Comparison of ENCODE assay signal across 1 cellular context in the genomic region with DNA sequence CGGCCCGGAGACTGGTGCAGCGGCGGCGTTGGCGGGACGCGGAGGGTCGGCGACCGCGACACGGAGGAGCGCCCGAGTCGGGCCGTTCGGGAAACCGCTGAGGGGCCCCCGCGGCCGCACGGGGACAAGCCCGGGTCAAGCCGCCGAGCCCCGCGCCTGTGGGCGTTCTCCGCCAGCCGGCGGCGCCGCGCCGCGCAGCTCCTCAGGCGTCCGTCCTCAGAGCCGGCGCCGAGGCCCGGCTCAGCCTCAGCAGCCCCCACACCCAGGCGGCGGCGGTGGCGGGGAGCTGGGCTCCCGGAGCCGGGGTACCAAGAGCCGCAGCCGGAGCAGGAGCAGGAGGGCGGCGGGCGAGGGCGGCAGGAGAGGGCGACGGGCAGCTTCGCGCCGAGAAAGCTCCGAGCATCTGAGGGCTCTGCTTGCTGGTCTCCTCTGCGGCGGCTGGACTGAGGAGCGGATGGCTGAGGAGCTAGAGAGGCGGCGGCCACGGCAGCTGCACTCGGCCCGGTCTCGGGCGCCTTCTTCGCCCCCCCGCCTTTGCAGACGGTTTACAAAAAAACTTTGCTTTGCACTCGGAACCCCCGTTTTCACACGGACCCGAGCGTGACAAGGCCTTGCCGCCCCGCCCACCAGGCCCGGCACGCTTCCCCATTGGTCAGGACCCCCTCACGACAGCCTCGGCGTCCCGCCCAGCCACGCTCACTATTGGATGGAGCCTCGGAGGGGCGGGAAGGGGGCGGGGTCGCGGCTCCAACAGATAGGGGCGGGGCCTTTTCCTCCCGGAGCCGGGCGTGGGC.
TF ChIP-seq lines count a peak whose summit lies in the region.

A gene with protein sequence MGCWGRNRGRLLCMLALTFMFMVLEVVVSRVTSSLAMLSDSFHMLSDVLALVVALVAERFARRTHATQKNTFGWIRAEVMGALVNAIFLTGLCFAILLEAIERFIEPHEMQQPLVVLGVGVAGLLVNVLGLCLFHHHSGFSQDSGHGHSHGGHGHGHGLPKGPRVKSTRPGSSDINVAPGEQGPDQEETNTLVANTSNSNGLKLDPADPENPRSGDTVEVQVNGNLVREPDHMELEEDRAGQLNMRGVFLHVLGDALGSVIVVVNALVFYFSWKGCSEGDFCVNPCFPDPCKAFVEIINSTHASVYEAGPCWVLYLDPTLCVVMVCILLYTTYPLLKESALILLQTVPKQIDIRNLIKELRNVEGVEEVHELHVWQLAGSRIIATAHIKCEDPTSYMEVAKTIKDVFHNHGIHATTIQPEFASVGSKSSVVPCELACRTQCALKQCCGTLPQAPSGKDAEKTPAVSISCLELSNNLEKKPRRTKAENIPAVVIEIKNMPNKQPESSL (minus strand): TSS at position 522 of the 794 bp plus-strand sequence. CDS start 549 bp downstream, outside the sequence.

TF ChIP-seq in HepG2, 621 proteins besides CTCF, POLR2A, EP300 and RAD21 (continued from another document and continues in another):
- TF ChIP-seq, protein P1, sequence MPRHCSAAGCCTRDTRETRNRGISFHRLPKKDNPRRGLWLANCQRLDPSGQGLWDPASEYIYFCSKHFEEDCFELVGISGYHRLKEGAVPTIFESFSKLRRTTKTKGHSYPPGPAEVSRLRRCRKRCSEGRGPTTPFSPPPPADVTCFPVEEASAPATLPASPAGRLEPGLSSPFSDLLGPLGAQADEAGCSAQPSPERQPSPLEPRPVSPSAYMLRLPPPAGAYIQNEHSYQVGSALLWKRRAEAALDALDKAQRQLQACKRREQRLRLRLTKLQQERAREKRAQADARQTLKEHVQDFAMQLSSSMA (CRISPR knock-in tag; IDR thresholded peaks at IDR 0.05), result no peak
- TF ChIP-seq KLF6 (CRISPR knock-in tag; IDR thresholded peaks at IDR 0.05) (no peak; the same call in 1 of the 2 replicates), RFX5 (IDR thresholded peaks at IDR 0.05; ENCODE audit: low read depth, low read length) (peak; percentile 83), ZNF567 (CRISPR knock-in tag; IDR thresholded peaks at IDR 0.05; ENCODE audit: borderline replicate concordance) (no peak), SPEN (CRISPR knock-in tag; IDR thresholded peaks at IDR 0.05; ENCODE audit: low read depth) (peak; percentile 12; the same call in 1 of the 2 replicates), ZNF598 (CRISPR knock-in tag; IDR thresholded peaks at IDR 0.05; ENCODE audit: borderline replicate concordance) (no peak), ZNF205 (CRISPR knock-in tag; IDR thresholded peaks at IDR 0.05) (no peak), TEAD3 (CRISPR knock-in tag; optimal IDR thresholded peaks at IDR 0.05; ENCODE audit: borderline replicate concordance) (peak; percentile 14), NFE2L2 (IDR thresholded peaks at IDR 0.05; ENCODE audit: low read length) (no peak), REPIN1 (CRISPR knock-in tag; IDR thresholded peaks at IDR 0.05; ENCODE audit: borderline replicate concordance, low read depth) (peak; percentile 27; the same call in 1 of the 2 replicates), GTF2F1 (IDR thresholded peaks at IDR 0.05; ENCODE audit: low read length) (no peak), DR1 (CRISPR knock-in tag; IDR thresholded peaks at IDR 0.05) (peak; percentile 80; the same call in 1 of the 2 replicates), ZNF605 (CRISPR knock-in tag; IDR thresholded peaks at IDR 0.05) (no peak), ZNF30 (CRISPR knock-in tag; IDR thresholded peaks at IDR 0.05) (no peak), PPARG (CRISPR knock-in tag; conservative IDR thresholded peaks at IDR 0.05) (no peak), ZNF441 (CRISPR knock-in tag; IDR thresholded peaks at IDR 0.05; ENCODE audit: borderline replicate concordance) (peak; percentile 61; the same call in 1 of the 2 replicates), ZNF234 (CRISPR knock-in tag; conservative IDR thresholded peaks at IDR 0.05) (no peak), MEIS1 (CRISPR knock-in tag; IDR thresholded peaks at IDR 0.05; ENCODE audit: borderline replicate concordance) (peak; percentile 12; the same call in 1 of the 2 replicates), FLYWCH1 (CRISPR knock-in tag; IDR thresholded peaks at IDR 0.05) (no peak), ZNF253 (CRISPR knock-in tag; IDR thresholded peaks at IDR 0.05; ENCODE audit: borderline replicate concordance) (no peak)
- TF ChIP-seq, protein P2, sequence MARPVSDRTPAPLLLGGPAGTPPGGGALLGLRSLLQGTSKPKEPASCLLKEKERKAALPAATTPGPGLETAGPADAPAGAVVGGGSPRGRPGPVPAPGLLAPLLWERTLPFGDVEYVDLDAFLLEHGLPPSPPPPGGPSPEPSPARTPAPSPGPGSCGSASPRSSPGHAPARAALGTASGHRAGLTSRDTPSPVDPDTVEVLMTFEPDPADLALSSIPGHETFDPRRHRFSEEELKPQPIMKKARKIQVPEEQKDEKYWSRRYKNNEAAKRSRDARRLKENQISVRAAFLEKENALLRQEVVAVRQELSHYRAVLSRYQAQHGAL (CRISPR knock-in tag; IDR thresholded peaks at IDR 0.05; ENCODE audit: not compliant biosample characterization), result no peak
- TF ChIP-seq, protein P3, sequence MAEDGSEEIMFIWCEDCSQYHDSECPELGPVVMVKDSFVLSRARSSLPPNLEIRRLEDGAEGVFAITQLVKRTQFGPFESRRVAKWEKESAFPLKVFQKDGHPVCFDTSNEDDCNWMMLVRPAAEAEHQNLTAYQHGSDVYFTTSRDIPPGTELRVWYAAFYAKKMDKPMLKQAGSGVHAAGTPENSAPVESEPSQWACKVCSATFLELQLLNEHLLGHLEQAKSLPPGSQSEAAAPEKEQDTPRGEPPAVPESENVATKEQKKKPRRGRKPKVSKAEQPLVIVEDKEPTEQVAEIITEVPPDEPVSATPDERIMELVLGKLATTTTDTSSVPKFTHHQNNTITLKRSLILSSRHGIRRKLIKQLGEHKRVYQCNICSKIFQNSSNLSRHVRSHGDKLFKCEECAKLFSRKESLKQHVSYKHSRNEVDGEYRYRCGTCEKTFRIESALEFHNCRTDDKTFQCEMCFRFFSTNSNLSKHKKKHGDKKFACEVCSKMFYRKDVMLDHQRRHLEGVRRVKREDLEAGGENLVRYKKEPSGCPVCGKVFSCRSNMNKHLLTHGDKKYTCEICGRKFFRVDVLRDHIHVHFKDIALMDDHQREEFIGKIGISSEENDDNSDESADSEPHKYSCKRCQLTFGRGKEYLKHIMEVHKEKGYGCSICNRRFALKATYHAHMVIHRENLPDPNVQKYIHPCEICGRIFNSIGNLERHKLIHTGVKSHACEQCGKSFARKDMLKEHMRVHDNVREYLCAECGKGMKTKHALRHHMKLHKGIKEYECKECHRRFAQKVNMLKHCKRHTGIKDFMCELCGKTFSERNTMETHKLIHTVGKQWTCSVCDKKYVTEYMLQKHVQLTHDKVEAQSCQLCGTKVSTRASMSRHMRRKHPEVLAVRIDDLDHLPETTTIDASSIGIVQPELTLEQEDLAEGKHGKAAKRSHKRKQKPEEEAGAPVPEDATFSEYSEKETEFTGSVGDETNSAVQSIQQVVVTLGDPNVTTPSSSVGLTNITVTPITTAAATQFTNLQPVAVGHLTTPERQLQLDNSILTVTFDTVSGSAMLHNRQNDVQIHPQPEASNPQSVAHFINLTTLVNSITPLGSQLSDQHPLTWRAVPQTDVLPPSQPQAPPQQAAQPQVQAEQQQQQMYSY (CRISPR knock-in tag; IDR thresholded peaks at IDR 0.05), result no peak
- TF ChIP-seq, protein P4, sequence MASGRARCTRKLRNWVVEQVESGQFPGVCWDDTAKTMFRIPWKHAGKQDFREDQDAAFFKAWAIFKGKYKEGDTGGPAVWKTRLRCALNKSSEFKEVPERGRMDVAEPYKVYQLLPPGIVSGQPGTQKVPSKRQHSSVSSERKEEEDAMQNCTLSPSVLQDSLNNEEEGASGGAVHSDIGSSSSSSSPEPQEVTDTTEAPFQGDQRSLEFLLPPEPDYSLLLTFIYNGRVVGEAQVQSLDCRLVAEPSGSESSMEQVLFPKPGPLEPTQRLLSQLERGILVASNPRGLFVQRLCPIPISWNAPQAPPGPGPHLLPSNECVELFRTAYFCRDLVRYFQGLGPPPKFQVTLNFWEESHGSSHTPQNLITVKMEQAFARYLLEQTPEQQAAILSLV (CRISPR knock-in tag; IDR thresholded peaks at IDR 0.05; ENCODE audit: borderline replicate concordance), result no peak
- TF ChIP-seq, protein P5, sequence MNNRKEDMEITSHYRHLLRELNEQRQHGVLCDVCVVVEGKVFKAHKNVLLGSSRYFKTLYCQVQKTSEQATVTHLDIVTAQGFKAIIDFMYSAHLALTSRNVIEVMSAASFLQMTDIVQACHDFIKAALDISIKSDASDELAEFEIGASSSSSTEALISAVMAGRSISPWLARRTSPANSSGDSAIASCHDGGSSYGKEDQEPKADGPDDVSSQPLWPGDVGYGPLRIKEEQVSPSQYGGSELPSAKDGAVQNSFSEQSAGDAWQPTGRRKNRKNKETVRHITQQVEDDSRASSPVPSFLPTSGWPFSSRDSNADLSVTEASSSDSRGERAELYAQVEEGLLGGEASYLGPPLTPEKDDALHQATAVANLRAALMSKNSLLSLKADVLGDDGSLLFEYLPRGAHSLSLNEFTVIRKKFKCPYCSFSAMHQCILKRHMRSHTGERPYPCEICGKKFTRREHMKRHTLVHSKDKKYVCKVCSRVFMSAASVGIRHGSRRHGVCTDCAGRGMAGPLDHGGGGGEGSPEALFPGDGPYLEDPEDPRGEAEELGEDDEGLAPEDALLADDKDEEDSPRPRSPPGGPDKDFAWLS (CRISPR knock-in tag; IDR thresholded peaks at IDR 0.05; ENCODE audit: borderline replicate concordance), result no peak
- TF ChIP-seq, protein P6, sequence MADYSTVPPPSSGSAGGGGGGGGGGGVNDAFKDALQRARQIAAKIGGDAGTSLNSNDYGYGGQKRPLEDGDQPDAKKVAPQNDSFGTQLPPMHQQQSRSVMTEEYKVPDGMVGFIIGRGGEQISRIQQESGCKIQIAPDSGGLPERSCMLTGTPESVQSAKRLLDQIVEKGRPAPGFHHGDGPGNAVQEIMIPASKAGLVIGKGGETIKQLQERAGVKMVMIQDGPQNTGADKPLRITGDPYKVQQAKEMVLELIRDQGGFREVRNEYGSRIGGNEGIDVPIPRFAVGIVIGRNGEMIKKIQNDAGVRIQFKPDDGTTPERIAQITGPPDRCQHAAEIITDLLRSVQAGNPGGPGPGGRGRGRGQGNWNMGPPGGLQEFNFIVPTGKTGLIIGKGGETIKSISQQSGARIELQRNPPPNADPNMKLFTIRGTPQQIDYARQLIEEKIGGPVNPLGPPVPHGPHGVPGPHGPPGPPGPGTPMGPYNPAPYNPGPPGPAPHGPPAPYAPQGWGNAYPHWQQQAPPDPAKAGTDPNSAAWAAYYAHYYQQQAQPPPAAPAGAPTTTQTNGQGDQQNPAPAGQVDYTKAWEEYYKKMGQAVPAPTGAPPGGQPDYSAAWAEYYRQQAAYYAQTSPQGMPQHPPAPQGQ (CRISPR knock-in tag; IDR thresholded peaks at IDR 0.05; ENCODE audit: borderline replicate concordance), result no peak
- TF ChIP-seq, protein P7, sequence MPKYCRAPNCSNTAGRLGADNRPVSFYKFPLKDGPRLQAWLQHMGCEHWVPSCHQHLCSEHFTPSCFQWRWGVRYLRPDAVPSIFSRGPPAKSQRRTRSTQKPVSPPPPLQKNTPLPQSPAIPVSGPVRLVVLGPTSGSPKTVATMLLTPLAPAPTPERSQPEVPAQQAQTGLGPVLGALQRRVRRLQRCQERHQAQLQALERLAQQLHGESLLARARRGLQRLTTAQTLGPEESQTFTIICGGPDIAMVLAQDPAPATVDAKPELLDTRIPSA (CRISPR knock-in tag; IDR thresholded peaks at IDR 0.05; ENCODE audit: borderline replicate concordance), result no peak
- TF ChIP-seq, protein P8, sequence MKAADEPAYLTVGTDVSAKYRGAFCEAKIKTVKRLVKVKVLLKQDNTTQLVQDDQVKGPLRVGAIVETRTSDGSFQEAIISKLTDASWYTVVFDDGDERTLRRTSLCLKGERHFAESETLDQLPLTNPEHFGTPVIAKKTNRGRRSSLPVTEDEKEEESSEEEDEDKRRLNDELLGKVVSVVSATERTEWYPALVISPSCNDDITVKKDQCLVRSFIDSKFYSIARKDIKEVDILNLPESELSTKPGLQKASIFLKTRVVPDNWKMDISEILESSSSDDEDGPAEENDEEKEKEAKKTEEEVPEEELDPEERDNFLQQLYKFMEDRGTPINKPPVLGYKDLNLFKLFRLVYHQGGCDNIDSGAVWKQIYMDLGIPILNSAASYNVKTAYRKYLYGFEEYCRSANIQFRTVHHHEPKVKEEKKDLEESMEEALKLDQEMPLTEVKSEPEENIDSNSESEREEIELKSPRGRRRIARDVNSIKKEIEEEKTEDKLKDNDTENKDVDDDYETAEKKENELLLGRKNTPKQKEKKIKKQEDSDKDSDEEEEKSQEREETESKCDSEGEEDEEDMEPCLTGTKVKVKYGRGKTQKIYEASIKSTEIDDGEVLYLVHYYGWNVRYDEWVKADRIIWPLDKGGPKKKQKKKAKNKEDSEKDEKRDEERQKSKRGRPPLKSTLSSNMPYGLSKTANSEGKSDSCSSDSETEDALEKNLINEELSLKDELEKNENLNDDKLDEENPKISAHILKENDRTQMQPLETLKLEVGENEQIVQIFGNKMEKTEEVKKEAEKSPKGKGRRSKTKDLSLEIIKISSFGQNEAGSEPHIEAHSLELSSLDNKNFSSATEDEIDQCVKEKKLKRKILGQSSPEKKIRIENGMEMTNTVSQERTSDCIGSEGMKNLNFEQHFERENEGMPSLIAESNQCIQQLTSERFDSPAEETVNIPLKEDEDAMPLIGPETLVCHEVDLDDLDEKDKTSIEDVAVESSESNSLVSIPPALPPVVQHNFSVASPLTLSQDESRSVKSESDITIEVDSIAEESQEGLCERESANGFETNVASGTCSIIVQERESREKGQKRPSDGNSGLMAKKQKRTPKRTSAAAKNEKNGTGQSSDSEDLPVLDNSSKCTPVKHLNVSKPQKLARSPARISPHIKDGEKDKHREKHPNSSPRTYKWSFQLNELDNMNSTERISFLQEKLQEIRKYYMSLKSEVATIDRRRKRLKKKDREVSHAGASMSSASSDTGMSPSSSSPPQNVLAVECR (CRISPR knock-in tag; IDR thresholded peaks at IDR 0.05; ENCODE audit: borderline replicate concordance), result 0 out of 2 replicates have a peak, but pooled peaks have one; percentile 4
- TF ChIP-seq, protein P9, sequence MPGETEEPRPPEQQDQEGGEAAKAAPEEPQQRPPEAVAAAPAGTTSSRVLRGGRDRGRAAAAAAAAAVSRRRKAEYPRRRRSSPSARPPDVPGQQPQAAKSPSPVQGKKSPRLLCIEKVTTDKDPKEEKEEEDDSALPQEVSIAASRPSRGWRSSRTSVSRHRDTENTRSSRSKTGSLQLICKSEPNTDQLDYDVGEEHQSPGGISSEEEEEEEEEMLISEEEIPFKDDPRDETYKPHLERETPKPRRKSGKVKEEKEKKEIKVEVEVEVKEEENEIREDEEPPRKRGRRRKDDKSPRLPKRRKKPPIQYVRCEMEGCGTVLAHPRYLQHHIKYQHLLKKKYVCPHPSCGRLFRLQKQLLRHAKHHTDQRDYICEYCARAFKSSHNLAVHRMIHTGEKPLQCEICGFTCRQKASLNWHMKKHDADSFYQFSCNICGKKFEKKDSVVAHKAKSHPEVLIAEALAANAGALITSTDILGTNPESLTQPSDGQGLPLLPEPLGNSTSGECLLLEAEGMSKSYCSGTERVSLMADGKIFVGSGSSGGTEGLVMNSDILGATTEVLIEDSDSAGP (CRISPR knock-in tag; IDR thresholded peaks at IDR 0.05; ENCODE audit: borderline replicate concordance), result no peak
